In genomic region chr15:62940755-62941361, GRCh38 we compare ENCODE assay signal across 10 cellular contexts.
A peak's percentile ranks its signal among the peaks of the same experiment; 100 is the strongest.
DNase-seq lines count a peak whose midpoint lies in the region; ATAC-seq and TF ChIP-seq lines count a peak whose summit lies in the region.
"Had no signal": no experiment of that assay in that cellular context is flagged by ENCODE, and none has a peak within 500 bp of the region (broad histone marks: within the 10 kb centered on the region; RNA-seq: fewer than 3 reads in every experiment).

No MANE protein-coding gene starts in this region.

- H3K4me1 ChIP-seq in lower lobe of right lung = peaks cover 14% of the 10 kb centered on the region
- H3K4me1 ChIP-seq in tibial nerve = peaks cover 0 to 30% (median 11%) of the 10 kb centered on the region in 4 donors
- H3K4me1 ChIP-seq: HAP-1 had no signal

- peak in 1 of 2 donors; percentile 82 for TF ChIP-seq EP300 in tibial nerve (IDR thresholded peaks at IDR 0.05)

- H3K4me3 ChIP-seq in lower lobe of right lung (no peak overlapping the region), tibial nerve (no peak overlapping the region)
- H3K4me3 ChIP-seq: HAP-1 had no signal

- peak overlapping the region; percentile 96 for H3K27ac Mint-ChIP-seq in chondrocyte (ENCODE audit: unreplicated experiment)

- H3K27me3 ChIP-seq in lower lobe of right lung (ENCODE audit: low read depth) (no peaks in the 10 kb centered on the region), tibial nerve (no peaks in the 10 kb centered on the region)

- CTCF ChIA-PET in GM10248 (lab: Yijun Ruan, JAX) = interaction anchor here (1.3 kb wide), 1 partner anchor 37 kb away, joined by 3 read pairs; no protein-coding TSS in a partner anchor

- intact Hi-C loops in lower lobe of right lung (cut with DNase I) = no loop called here

- no peaks in the 10 kb centered on the region for H3K36me3 ChIP-seq in lower lobe of right lung
- no peaks in the 10 kb centered on the region for H3K36me3 ChIP-seq in tibial nerve
- H3K36me3 ChIP-seq: HAP-1 had no signal

- H3K4me3 Mint-ChIP-seq in chondrocyte (ENCODE audit: unreplicated experiment) = no peak overlapping the region
- H3K4me3 Mint-ChIP-seq: central memory CD8-positive, alpha-beta T cell had no signal

- H3K27me3 Mint-ChIP-seq in chondrocyte (ENCODE audit: low read depth) = no peaks in the 10 kb centered on the region

- 26 to 52% methylated on average over 10 to 11 of the region's 11 CpGs for WGBS in tibial nerve, 2 donors

- DNase-seq in C1 segment of cervical spinal cord (lab: John Stamatoyannopoulos, UW) = peak in 12 of 14 donors; percentile 23 to 93 (median 48)
- peak; percentile 98 for DNase-seq in M059J (ENCODE audit: low read depth)
- no peak for DNase-seq in chondrocyte (ENCODE audit: low spot score)
- no peak for DNase-seq in lower lobe of right lung
- DNase-seq in tibial nerve (ENCODE audit: low spot score in 2 of 2) = peak; percentile 30 to 67
- DNase-seq in GM10248 (ENCODE audit: extremely low spot score) = no peak

- ATAC-seq in lower lobe of right lung (peak; percentile 60 to 75), HG03159 (IDR thresholded peaks at IDR 0.05; ENCODE audit: unreplicated experiment) (no peak), HG03135 (IDR thresholded peaks at IDR 0.05; ENCODE audit: unreplicated experiment) (no peak)

- H3K9me3 ChIP-seq in lower lobe of right lung (no peaks in the 10 kb centered on the region), tibial nerve (no peaks in the 10 kb centered on the region)
- H3K9me3 ChIP-seq: HAP-1 had no signal

- POLR2A ChIA-PET in GM10248 (lab: Yijun Ruan, JAX) = no interaction called here

- H3K4me1 Mint-ChIP-seq in chondrocyte (ENCODE audit: low read depth) = peaks cover 56% of the 10 kb centered on the region
- H3K4me1 Mint-ChIP-seq: central memory CD8-positive, alpha-beta T cell had no signal

- TF ChIP-seq CTCF in chondrocyte (IDR thresholded peaks at IDR 0.05) (no peak), lower lobe of right lung (IDR thresholded peaks at IDR 0.05) (no peak), tibial nerve (IDR thresholded peaks at IDR 0.05) (no peak), GM10248 (IDR thresholded peaks at IDR 0.05; ENCODE audit: control extremely low read depth, extremely low read depth, low read depth, missing control alignments) (no peak)

- TF ChIP-seq POLR2A in tibial nerve (IDR thresholded peaks at IDR 0.05) = no peak

- H3K36me3 Mint-ChIP-seq in chondrocyte (ENCODE audit: low read depth) = no peaks in the 10 kb centered on the region

- no peaks in the 10 kb centered on the region for H3K9me3 Mint-ChIP-seq in chondrocyte (ENCODE audit: low read depth)
- H3K9me3 Mint-ChIP-seq: central memory CD8-positive, alpha-beta T cell had no signal

- H3K27ac ChIP-seq in lower lobe of right lung (peak overlapping the region; percentile 56), tibial nerve (peak overlapping the region in 3 of 4 donors; percentile 40 to 85 (median 82))

Comparison
In these comparisons a context has a peak if more than half of its experiments do, and no peak if none do; other contexts are left out.
1. DNase-seq: peak in C1 segment of cervical spinal cord (12 of 14), M059J (single experiment) and tibial nerve (2 of 2); none in chondrocyte (single experiment), lower lobe of right lung (single experiment) and GM10248 (single experiment).
2. ATAC-seq: peak in lower lobe of right lung (2 of 2); none in HG03159 (single experiment) and HG03135 (single experiment).